Comparison of ENCODE assay signal across 1 cellular context in the genomic region with DNA sequence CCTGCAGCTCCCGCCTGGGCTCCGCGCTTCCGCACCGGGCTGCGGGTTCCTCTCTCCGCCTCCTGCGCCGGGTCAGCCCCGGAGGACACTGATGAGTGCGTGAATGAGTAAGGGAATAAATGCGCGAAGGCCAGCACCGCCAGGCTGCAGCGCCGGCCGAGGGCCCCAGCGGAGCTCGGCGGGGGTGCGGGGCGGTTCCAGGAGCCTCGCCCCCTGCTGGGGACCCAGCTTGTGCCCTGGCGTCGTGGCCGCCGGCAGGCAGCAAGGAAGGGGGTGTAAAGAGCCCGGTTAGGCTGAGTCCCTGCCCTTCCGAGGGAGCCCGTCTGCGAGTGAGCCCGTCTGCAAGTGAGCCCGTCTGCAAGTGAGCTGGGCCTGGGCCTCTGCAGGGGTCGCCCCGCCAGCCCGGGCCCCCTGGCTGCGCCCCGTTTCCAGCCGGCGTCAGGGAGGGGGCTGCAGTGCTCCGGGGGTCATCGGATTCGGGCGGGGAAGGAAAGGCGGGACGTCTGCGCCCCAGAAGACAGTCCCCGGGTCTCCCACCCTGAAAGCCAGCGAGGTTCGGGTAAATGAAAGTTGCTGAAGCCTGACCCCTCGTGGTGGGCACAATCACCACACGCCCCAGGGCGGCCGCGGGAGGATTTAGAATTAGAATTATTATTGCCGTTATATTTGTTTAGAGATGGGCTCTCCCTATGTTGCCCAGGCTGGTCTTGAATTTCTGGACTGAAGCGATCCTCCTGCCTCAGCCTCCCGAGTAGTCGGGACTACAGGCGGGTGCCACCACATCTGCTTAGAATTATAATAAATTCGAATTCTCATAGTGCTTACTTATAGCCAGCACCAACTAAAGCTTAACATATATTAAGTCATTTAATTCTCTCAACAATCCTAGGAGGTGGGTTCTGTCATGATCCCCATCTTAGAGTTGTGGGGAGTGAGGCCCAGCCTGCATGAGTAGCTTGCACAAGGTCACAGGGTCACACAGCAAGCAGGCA.
TF ChIP-seq lines count a peak whose summit lies in the region.

No MANE protein-coding gene starts in this region.

TF ChIP-seq in HepG2, 621 proteins besides CTCF, POLR2A, EP300 and RAD21 (continued from another document and continues in another):
- TF ChIP-seq KDM5B (CRISPR knock-in tag; IDR thresholded peaks at IDR 0.05; ENCODE audit: borderline replicate concordance), result 0 out of 2 replicates have a peak, but pooled peaks have one; percentile 37
- TF ChIP-seq ZNF543 (CRISPR knock-in tag; IDR thresholded peaks at IDR 0.05), result no peak
- TF ChIP-seq ZMYM4 (CRISPR knock-in tag; IDR thresholded peaks at IDR 0.05), result no peak
- TF ChIP-seq, protein P1, sequence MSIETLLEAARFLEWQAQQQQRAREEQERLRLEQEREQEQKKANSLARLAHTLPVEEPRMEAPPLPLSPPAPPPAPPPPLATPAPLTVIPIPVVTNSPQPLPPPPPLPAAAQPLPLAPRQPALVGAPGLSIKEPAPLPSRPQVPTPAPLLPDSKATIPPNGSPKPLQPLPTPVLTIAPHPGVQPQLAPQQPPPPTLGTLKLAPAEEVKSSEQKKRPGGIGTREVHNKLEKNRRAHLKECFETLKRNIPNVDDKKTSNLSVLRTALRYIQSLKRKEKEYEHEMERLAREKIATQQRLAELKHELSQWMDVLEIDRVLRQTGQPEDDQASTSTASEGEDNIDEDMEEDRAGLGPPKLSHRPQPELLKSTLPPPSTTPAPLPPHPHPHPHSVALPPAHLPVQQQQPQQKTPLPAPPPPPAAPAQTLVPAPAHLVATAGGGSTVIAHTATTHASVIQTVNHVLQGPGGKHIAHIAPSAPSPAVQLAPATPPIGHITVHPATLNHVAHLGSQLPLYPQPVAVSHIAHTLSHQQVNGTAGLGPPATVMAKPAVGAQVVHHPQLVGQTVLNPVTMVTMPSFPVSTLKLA (IDR thresholded peaks at IDR 0.05), result no peak
- TF ChIP-seq, protein P2, sequence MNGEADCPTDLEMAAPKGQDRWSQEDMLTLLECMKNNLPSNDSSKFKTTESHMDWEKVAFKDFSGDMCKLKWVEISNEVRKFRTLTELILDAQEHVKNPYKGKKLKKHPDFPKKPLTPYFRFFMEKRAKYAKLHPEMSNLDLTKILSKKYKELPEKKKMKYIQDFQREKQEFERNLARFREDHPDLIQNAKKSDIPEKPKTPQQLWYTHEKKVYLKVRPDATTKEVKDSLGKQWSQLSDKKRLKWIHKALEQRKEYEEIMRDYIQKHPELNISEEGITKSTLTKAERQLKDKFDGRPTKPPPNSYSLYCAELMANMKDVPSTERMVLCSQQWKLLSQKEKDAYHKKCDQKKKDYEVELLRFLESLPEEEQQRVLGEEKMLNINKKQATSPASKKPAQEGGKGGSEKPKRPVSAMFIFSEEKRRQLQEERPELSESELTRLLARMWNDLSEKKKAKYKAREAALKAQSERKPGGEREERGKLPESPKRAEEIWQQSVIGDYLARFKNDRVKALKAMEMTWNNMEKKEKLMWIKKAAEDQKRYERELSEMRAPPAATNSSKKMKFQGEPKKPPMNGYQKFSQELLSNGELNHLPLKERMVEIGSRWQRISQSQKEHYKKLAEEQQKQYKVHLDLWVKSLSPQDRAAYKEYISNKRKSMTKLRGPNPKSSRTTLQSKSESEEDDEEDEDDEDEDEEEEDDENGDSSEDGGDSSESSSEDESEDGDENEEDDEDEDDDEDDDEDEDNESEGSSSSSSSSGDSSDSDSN (CRISPR knock-in tag; IDR thresholded peaks at IDR 0.05), result peak; percentile 29; the same call in 1 of the 2 replicates
- peak; percentile 62 for TF ChIP-seq ZNF501 (CRISPR knock-in tag; IDR thresholded peaks at IDR 0.05)
- no peak for TF ChIP-seq TBX3 (IDR thresholded peaks at IDR 0.05; ENCODE audit: borderline replicate concordance)
- TF ChIP-seq TBX2 (CRISPR knock-in tag; IDR thresholded peaks at IDR 0.05; ENCODE audit: borderline replicate concordance), result no peak
- no peak for TF ChIP-seq KLF13 (CRISPR knock-in tag; IDR thresholded peaks at IDR 0.05)
- no peak for TF ChIP-seq ZNF44 (CRISPR knock-in tag; IDR thresholded peaks at IDR 0.05)
- TF ChIP-seq CBFB (CRISPR knock-in tag; IDR thresholded peaks at IDR 0.05), result no peak
- no peak for TF ChIP-seq ZNF557 (CRISPR knock-in tag; IDR thresholded peaks at IDR 0.05)
- no peak for TF ChIP-seq GTF2F1 (IDR thresholded peaks at IDR 0.05; ENCODE audit: low read length)
- TF ChIP-seq ZNF570 (CRISPR knock-in tag; IDR thresholded peaks at IDR 0.05; ENCODE audit: borderline replicate concordance), result no peak
- TF ChIP-seq JUN (CRISPR knock-in tag; IDR thresholded peaks at IDR 0.05), result no peak
- no peak for TF ChIP-seq FLYWCH1 (CRISPR knock-in tag; IDR thresholded peaks at IDR 0.05)
- peak; percentile 79 for TF ChIP-seq STAG1 (CRISPR knock-in tag; IDR thresholded peaks at IDR 0.05)
- TF ChIP-seq, protein P3, sequence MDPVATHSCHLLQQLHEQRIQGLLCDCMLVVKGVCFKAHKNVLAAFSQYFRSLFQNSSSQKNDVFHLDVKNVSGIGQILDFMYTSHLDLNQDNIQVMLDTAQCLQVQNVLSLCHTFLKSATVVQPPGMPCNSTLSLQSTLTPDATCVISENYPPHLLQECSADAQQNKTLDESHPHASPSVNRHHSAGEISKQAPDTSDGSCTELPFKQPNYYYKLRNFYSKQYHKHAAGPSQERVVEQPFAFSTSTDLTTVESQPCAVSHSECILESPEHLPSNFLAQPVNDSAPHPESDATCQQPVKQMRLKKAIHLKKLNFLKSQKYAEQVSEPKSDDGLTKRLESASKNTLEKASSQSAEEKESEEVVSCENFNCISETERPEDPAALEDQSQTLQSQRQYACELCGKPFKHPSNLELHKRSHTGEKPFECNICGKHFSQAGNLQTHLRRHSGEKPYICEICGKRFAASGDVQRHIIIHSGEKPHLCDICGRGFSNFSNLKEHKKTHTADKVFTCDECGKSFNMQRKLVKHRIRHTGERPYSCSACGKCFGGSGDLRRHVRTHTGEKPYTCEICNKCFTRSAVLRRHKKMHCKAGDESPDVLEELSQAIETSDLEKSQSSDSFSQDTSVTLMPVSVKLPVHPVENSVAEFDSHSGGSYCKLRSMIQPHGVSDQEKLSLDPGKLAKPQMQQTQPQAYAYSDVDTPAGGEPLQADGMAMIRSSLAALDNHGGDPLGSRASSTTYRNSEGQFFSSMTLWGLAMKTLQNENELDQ (CRISPR knock-in tag; IDR thresholded peaks at IDR 0.05; ENCODE audit: borderline replicate concordance), result no peak
- TF ChIP-seq ZNF564 (CRISPR knock-in tag; IDR thresholded peaks at IDR 0.05), result no peak
- TF ChIP-seq, protein P4, sequence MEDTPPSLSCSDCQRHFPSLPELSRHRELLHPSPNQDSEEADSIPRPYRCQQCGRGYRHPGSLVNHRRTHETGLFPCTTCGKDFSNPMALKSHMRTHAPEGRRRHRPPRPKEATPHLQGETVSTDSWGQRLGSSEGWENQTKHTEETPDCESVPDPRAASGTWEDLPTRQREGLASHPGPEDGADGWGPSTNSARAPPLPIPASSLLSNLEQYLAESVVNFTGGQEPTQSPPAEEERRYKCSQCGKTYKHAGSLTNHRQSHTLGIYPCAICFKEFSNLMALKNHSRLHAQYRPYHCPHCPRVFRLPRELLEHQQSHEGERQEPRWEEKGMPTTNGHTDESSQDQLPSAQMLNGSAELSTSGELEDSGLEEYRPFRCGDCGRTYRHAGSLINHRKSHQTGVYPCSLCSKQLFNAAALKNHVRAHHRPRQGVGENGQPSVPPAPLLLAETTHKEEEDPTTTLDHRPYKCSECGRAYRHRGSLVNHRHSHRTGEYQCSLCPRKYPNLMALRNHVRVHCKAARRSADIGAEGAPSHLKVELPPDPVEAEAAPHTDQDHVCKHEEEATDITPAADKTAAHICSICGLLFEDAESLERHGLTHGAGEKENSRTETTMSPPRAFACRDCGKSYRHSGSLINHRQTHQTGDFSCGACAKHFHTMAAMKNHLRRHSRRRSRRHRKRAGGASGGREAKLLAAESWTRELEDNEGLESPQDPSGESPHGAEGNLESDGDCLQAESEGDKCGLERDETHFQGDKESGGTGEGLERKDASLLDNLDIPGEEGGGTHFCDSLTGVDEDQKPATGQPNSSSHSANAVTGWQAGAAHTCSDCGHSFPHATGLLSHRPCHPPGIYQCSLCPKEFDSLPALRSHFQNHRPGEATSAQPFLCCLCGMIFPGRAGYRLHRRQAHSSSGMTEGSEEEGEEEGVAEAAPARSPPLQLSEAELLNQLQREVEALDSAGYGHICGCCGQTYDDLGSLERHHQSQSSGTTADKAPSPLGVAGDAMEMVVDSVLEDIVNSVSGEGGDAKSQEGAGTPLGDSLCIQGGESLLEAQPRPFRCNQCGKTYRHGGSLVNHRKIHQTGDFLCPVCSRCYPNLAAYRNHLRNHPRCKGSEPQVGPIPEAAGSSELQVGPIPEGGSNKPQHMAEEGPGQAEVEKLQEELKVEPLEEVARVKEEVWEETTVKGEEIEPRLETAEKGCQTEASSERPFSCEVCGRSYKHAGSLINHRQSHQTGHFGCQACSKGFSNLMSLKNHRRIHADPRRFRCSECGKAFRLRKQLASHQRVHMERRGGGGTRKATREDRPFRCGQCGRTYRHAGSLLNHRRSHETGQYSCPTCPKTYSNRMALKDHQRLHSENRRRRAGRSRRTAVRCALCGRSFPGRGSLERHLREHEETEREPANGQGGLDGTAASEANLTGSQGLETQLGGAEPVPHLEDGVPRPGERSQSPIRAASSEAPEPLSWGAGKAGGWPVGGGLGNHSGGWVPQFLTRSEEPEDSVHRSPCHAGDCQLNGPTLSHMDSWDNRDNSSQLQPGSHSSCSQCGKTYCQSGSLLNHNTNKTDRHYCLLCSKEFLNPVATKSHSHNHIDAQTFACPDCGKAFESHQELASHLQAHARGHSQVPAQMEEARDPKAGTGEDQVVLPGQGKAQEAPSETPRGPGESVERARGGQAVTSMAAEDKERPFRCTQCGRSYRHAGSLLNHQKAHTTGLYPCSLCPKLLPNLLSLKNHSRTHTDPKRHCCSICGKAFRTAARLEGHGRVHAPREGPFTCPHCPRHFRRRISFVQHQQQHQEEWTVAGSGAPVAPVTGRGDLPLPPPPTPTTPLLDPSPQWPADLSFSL (CRISPR knock-in tag; IDR thresholded peaks at IDR 0.05), result no peak
- no peak for TF ChIP-seq CENPT (CRISPR knock-in tag; IDR thresholded peaks at IDR 0.05; ENCODE audit: low read depth)
- TF ChIP-seq ZNF160 (CRISPR knock-in tag; IDR thresholded peaks at IDR 0.05), result no peak
- TF ChIP-seq ZNF382 (CRISPR knock-in tag; IDR thresholded peaks at IDR 0.05; ENCODE audit: borderline replicate concordance), result no peak
- no peak for TF ChIP-seq MED13 (CRISPR knock-in tag; IDR thresholded peaks at IDR 0.05)
- TF ChIP-seq PHF5A (CRISPR knock-in tag; IDR thresholded peaks at IDR 0.05; ENCODE audit: low read depth, unreplicated experiment), result no peak
- TF ChIP-seq YEATS4 (CRISPR knock-in tag; IDR thresholded peaks at IDR 0.05; ENCODE audit: borderline replicate concordance), result no peak
- TF ChIP-seq GATA4 (IDR thresholded peaks at IDR 0.05; ENCODE audit: borderline replicate concordance, low read depth), result no peak
- TF ChIP-seq ZFAT (CRISPR knock-in tag; conservative IDR thresholded peaks at IDR 0.05), result no peak
- TF ChIP-seq, protein P5, sequence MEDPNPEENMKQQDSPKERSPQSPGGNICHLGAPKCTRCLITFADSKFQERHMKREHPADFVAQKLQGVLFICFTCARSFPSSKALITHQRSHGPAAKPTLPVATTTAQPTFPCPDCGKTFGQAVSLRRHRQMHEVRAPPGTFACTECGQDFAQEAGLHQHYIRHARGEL (CRISPR knock-in tag; IDR thresholded peaks at IDR 0.05), result peak; percentile 57; the same call in 1 of the 2 replicates
- no peak for TF ChIP-seq NFE2L1 (CRISPR knock-in tag; IDR thresholded peaks at IDR 0.05; ENCODE audit: borderline replicate concordance)
- TF ChIP-seq, protein P6, sequence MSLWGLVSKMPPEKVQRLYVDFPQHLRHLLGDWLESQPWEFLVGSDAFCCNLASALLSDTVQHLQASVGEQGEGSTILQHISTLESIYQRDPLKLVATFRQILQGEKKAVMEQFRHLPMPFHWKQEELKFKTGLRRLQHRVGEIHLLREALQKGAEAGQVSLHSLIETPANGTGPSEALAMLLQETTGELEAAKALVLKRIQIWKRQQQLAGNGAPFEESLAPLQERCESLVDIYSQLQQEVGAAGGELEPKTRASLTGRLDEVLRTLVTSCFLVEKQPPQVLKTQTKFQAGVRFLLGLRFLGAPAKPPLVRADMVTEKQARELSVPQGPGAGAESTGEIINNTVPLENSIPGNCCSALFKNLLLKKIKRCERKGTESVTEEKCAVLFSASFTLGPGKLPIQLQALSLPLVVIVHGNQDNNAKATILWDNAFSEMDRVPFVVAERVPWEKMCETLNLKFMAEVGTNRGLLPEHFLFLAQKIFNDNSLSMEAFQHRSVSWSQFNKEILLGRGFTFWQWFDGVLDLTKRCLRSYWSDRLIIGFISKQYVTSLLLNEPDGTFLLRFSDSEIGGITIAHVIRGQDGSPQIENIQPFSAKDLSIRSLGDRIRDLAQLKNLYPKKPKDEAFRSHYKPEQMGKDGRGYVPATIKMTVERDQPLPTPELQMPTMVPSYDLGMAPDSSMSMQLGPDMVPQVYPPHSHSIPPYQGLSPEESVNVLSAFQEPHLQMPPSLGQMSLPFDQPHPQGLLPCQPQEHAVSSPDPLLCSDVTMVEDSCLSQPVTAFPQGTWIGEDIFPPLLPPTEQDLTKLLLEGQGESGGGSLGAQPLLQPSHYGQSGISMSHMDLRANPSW (CRISPR knock-in tag; IDR thresholded peaks at IDR 0.05; ENCODE audit: borderline replicate concordance), result no peak
- TF ChIP-seq MAZ (IDR thresholded peaks at IDR 0.05; ENCODE audit: borderline replicate concordance, low read depth, low read length), result no peak
- no peak for TF ChIP-seq MAZ (CRISPR knock-in tag; IDR thresholded peaks at IDR 0.05; ENCODE audit: low read depth)
- TF ChIP-seq, protein P7, sequence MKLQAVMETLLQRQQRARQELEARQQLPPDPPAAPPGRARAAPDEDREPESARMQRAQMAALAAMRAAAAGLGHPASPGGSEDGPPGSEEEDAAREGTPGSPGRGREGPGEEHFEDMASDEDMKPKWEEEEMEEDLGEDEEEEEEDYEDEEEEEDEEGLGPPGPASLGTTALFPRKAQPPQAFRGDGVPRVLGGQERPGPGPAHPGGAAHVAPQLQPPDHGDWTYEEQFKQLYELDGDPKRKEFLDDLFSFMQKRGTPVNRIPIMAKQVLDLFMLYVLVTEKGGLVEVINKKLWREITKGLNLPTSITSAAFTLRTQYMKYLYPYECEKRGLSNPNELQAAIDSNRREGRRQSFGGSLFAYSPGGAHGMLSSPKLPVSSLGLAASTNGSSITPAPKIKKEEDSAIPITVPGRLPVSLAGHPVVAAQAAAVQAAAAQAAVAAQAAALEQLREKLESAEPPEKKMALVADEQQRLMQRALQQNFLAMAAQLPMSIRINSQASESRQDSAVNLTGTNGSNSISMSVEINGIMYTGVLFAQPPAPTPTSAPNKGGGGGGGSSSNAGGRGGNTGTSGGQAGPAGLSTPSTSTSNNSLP (IDR thresholded peaks at IDR 0.05; ENCODE audit: low read depth, low read length), result no peak
- TF ChIP-seq NFIC (IDR thresholded peaks at IDR 0.05; ENCODE audit: low read length), result no peak
- 0 out of 2 replicates have a peak, but pooled peaks have one; percentile 32 for TF ChIP-seq ZBTB7B (CRISPR knock-in tag; IDR thresholded peaks at IDR 0.05)
- TF ChIP-seq SOX5 (CRISPR knock-in tag; IDR thresholded peaks at IDR 0.05; ENCODE audit: borderline replicate concordance), result no peak
- no peak for TF ChIP-seq GPN1 (CRISPR knock-in tag; IDR thresholded peaks at IDR 0.05; ENCODE audit: borderline replicate concordance)
